24 cellular contexts compared by ENCODE assay signal in genomic region chr7:45366432-45366831, GRCh38.
A peak's percentile ranks its signal among the peaks of the same experiment; 100 is the strongest.
DNase-seq lines count a peak whose midpoint lies in the region; ATAC-seq, FAIRE-seq and TF ChIP-seq lines count a peak whose summit lies in the region.
"Had no signal": no experiment of that assay in that cellular context is flagged by ENCODE, and none has a peak within 500 bp of the region (broad histone marks: within the 10 kb centered on the region; RNA-seq: fewer than 3 reads in every experiment).

No MANE protein-coding gene starts in this region.

- peak; percentile 27 for FAIRE-seq in urothelium cell line (lab: Jason Lieb, UNC)
- FAIRE-seq: GM18507, RCC 7860 had no signal

- H3K79me1 ChIP-seq in H9 (ENCODE audit: insufficient read depth, low read depth, low read length, poor library complexity, severe bottlenecking): no peaks in the 10 kb centered on the region

- no peak for DNase-seq in H9
- peak; percentile 8 for DNase-seq in inferior parietal cortex (ENCODE audit: extremely low spot score)
- DNase-seq in urothelium cell line (ENCODE audit: low spot score): no peak
- no peak for DNase-seq in DMS 273 (lab: John Stamatoyannopoulos, UW; ENCODE audit: unreplicated experiment)
- no peak for DNase-seq in NCI-H345 (lab: John Stamatoyannopoulos, UW)
- DNase-seq: CD8-positive, alpha-beta memory T cell; DND-41; GM23248; HFFc6; MM.1S; NCI-H2029; NCI-H2227 treated with DMSO at 0.1 percent for 48 hours; NCI-H510A treated with DMSO at 0.1 percent for 48 hours; SIG-M5 had no signal

- H3K14ac ChIP-seq in H9 (ENCODE audit: insufficient read depth, low read length): no peak overlapping the region

- H3K27ac ChIP-seq in H9 (ENCODE audit: insufficient read length, low read depth, low read length) (no peak overlapping the region), angular gyrus (ENCODE audit: low read depth, low read length) (peak overlapping the region; percentile 4)
- H3K27ac ChIP-seq: C4-2B, GM23248, KMS-11, SK-N-MC had no signal

- no peak overlapping the region for H3K9ac ChIP-seq in H9 (ENCODE audit: extremely low read depth, insufficient read length, low read length)
- H3K9ac ChIP-seq: GM23248, KMS-11 had no signal

- no peak overlapping the region for H3K4me3 Mint-ChIP-seq in H9
- H3K4me3 Mint-ChIP-seq: B cell; CD8-positive, alpha-beta memory T cell; HFFc6; IgD-negative memory B cell had no signal

- H2BK15ac ChIP-seq in H9 (ENCODE audit: low read depth, low read length): no peak overlapping the region

- no peak overlapping the region for H3K4ac ChIP-seq in H9 (ENCODE audit: low read depth, low read length)

- H4K5ac ChIP-seq in H9 (ENCODE audit: insufficient read length, low read depth, low read length): no peak overlapping the region

- no peak for ATAC-seq in GM18870 (IDR thresholded peaks at IDR 0.05; ENCODE audit: unreplicated experiment)

- no peaks in the 10 kb centered on the region for H3K4me1 ChIP-seq in H9 (ENCODE audit: insufficient read depth, low read length)
- H3K4me1 ChIP-seq: HAP-1 had no signal

- H3K9me3 Mint-ChIP-seq in H9: peaks cover 13 to 16% of the 10 kb centered on the region in 2 experiments
- H3K9me3 Mint-ChIP-seq: HFFc6 had no signal

- H3K4me2 ChIP-seq in H9 (ENCODE audit: insufficient read depth, insufficient read length, low read length): no peak overlapping the region
- H3K4me2 ChIP-seq: KMS-11 had no signal

- no peaks in the 10 kb centered on the region for H3K9me3 ChIP-seq in H9 (ENCODE audit: control insufficient read depth, low read depth, low read length)
- H3K9me3 ChIP-seq: HAP-1 had no signal

- no peak overlapping the region for H2BK12ac ChIP-seq in H9 (ENCODE audit: insufficient read length, low read depth, low read length)

- no peaks in the 10 kb centered on the region for H3K27me3 ChIP-seq in H9 (ENCODE audit: insufficient read depth, low read length)

- H3K79me2 ChIP-seq in H9 (ENCODE audit: insufficient read depth, low read length): no peaks in the 10 kb centered on the region

- no peak overlapping the region for H2BK20ac ChIP-seq in H9 (ENCODE audit: low read depth, low read length, poor library complexity, severe bottlenecking)

- TF ChIP-seq CTCF in H9 (conservative IDR thresholded peaks at IDR 0.05): no peak

- no peak overlapping the region for H2BK120ac ChIP-seq in H9 (ENCODE audit: low read depth, low read length, poor library complexity, severe bottlenecking)

- no peak overlapping the region for H3T11ph ChIP-seq in H9 (ENCODE audit: low read length)

- H4K20me1 ChIP-seq in H9 (ENCODE audit: control insufficient read depth, insufficient read depth, insufficient read length): no peaks in the 10 kb centered on the region

- no CpG with 5 or more reads among the region's 3 CpGs for WGBS in H9 (ENCODE audit: extremely low coverage, insufficient read length, low lambda C conversion rate)

- H3K27ac Mint-ChIP-seq in H9: no peak overlapping the region
- H3K27ac Mint-ChIP-seq: B cell; CD8-positive, alpha-beta memory T cell; HFFc6; IgD-negative memory B cell had no signal

- no peak overlapping the region for H2AFZ ChIP-seq in H9 (ENCODE audit: low read length)
- H2AFZ ChIP-seq: GM23248 had no signal

- 0 out of 4 replicates have a peak, but pooled peaks cover 0 to 4% of the 10 kb centered on the region in 2 experiments for H3K4me1 Mint-ChIP-seq in H9
- H3K4me1 Mint-ChIP-seq: B cell; CD8-positive, alpha-beta memory T cell; IgD-negative memory B cell had no signal

- no peak overlapping the region for H3K56ac ChIP-seq in H9 (ENCODE audit: insufficient read length, low read depth, low read length)

- H4K91ac ChIP-seq in H9 (ENCODE audit: insufficient read length, low read depth, low read length): no peak overlapping the region

- no peak overlapping the region for H2AK5ac ChIP-seq in H9 (ENCODE audit: insufficient read length, low read length)

- no peak overlapping the region for H3K18ac ChIP-seq in H9 (ENCODE audit: insufficient read length, low read depth, low read length)

- no peaks in the 10 kb centered on the region for H3K23me2 ChIP-seq in H9 (ENCODE audit: insufficient read length, low read depth, low read length, poor library complexity, severe bottlenecking)

- peak overlapping the region; percentile 56 for H3K23ac ChIP-seq in H9 (ENCODE audit: insufficient read length, low read depth, low read length)

- H4K8ac ChIP-seq in H9 (replicated peaks; ENCODE audit: insufficient read length, low read depth, low read length): no peak overlapping the region

- H3K27me3 Mint-ChIP-seq in H9 (ENCODE audit: low read depth): peaks cover 3% of the 10 kb centered on the region; the same call in 1 of the 2 replicates

- no peaks in the 10 kb centered on the region; a peak in 1 of 7 replicates for H3K36me3 Mint-ChIP-seq in H9 (ENCODE audit: insufficient read depth in 1 of 3, low read depth in 3 of 3)
- H3K36me3 Mint-ChIP-seq: CD8-positive, alpha-beta memory T cell had no signal

- H2BK5ac ChIP-seq in H9 (ENCODE audit: insufficient read length, low read length): no peak overlapping the region
